ENCODE assay signal across 9 cellular contexts in genomic region chr15:60328852-60329443, GRCh38.
DNase-seq lines count a peak whose midpoint lies in the region; ATAC-seq, FAIRE-seq and TF ChIP-seq lines count a peak whose summit lies in the region.
"Had no signal": no experiment of that assay in that cellular context is flagged by ENCODE, and none has a peak within 500 bp of the region (broad histone marks: within the 10 kb centered on the region; RNA-seq: fewer than 3 reads in every experiment).

No MANE protein-coding gene starts in this region.

- no peaks in the 10 kb centered on the region for H3K9me3 Mint-ChIP-seq in activated CD8-positive, alpha-beta T cell treated with anti-CD3 and anti-CD28 coated beads, Interleukin-2, amount 10 ng/mL, durations not matched to agents 7 days and 5 days (ENCODE audit: insufficient read depth)

- POLR2A ChIA-PET in activated CD8-positive, alpha-beta T cell treated with anti-CD3 and anti-CD28 coated beads, Interleukin-2, amount 10 ng/mL, durations not matched to agents 7 days and 5 days (lab: Charles Lee) = interaction anchor here (0.6 to 0.8 kb wide), 2 partner anchors 113 to 595 kb away, joined by 3 read pairs; no protein-coding TSS in a partner anchor

- no peaks in the 10 kb centered on the region for H3K36me3 Mint-ChIP-seq in activated CD8-positive, alpha-beta T cell treated with anti-CD3 and anti-CD28 coated beads, Interleukin-2, amount 10 ng/mL, durations not matched to agents 7 days and 5 days (ENCODE audit: low read depth)

- no peaks in the 10 kb centered on the region for H3K4me1 ChIP-seq in kidney (ENCODE audit: control insufficient read depth in 1 of 2, insufficient read depth in 1 of 2, low read depth in 1 of 2, low read length in 2 of 2)

- no peak for FAIRE-seq in kidney (lab: Jason Lieb, UNC)

- TF ChIP-seq RAD21 in Ishikawa (IDR thresholded peaks at IDR 0.05; ENCODE audit: low read depth) = peak; percentile 52

- no peak overlapping the region for H3K27ac Mint-ChIP-seq in activated CD8-positive, alpha-beta T cell treated with anti-CD3 and anti-CD28 coated beads, Interleukin-2, amount 10 ng/mL, durations not matched to agents 7 days and 5 days

- H3K4me3 Mint-ChIP-seq in activated CD8-positive, alpha-beta T cell treated with anti-CD3 and anti-CD28 coated beads, Interleukin-2, amount 10 ng/mL, durations not matched to agents 7 days and 5 days = no peak overlapping the region

- no peak overlapping the region for H3K4me3 ChIP-seq in kidney (ENCODE audit: low read length in 2 of 2)

- no peak overlapping the region for H3K9ac ChIP-seq in kidney (ENCODE audit: low read length in 2 of 2)

- H3K27me3 Mint-ChIP-seq in activated CD8-positive, alpha-beta T cell treated with anti-CD3 and anti-CD28 coated beads, Interleukin-2, amount 10 ng/mL, durations not matched to agents 7 days and 5 days (ENCODE audit: low read depth) = peaks cover 49% of the 10 kb centered on the region

- CTCF ChIA-PET in activated CD8-positive, alpha-beta T cell treated with anti-CD3 and anti-CD28 coated beads, Interleukin-2, amount 10 ng/mL, durations not matched to agents 7 days and 5 days (lab: Charles Lee) = interaction anchor here (0.6 to 4.3 kb wide), 25 partner anchors 8 to 639 kb away, joined by 3 to 38 read pairs (median 3); no protein-coding TSS in a partner anchor

- DNase-seq in DMS 273 (lab: John Stamatoyannopoulos, UW; ENCODE audit: unreplicated experiment) = peak; percentile 48
- no peak for DNase-seq in DMS 273 treated with DMSO at 0.1 percent for 48 hours (lab: John Stamatoyannopoulos, UW)
- peak; percentile 57 for DNase-seq in activated CD8-positive, alpha-beta T cell treated with anti-CD3 and anti-CD28 coated beads, Interleukin-2, amount 10 ng/mL, durations not matched to agents 7 days and 5 days
- no peak for DNase-seq in kidney

- peak; percentile 39 for ATAC-seq in activated CD8-positive, alpha-beta T cell treated with anti-CD3 and anti-CD28 coated beads, Interleukin-2, amount 10 ng/mL, durations not matched to agents 7 days and 5 days
- ATAC-seq in GM18868 (IDR thresholded peaks at IDR 0.05; ENCODE audit: unreplicated experiment) = no peak
- ATAC-seq in GM18502 (IDR thresholded peaks at IDR 0.05; ENCODE audit: poor library complexity, unreplicated experiment) = no peak
- no peak for ATAC-seq in GM19397 (IDR thresholded peaks at IDR 0.05; ENCODE audit: unreplicated experiment)

- intact Hi-C loops in kidney (cut with DNase I) = no loop called here

- TF ChIP-seq EP300 in Ishikawa (IDR thresholded peaks at IDR 0.05; ENCODE audit: borderline replicate concordance) = no peak

- H3K4me1 Mint-ChIP-seq in activated CD8-positive, alpha-beta T cell treated with anti-CD3 and anti-CD28 coated beads, Interleukin-2, amount 10 ng/mL, durations not matched to agents 7 days and 5 days (ENCODE audit: low read depth) = no peaks in the 10 kb centered on the region

- no peak overlapping the region for H3K27ac ChIP-seq in kidney (ENCODE audit: low read depth in 2 of 2, low read length in 2 of 2)
- H3K27ac ChIP-seq: neutrophil had no signal

- H3K36me3 ChIP-seq in kidney (ENCODE audit: control insufficient read depth in 1 of 2, insufficient read depth in 2 of 2, low read length in 2 of 2) = no peaks in the 10 kb centered on the region
- H3K36me3 ChIP-seq: neutrophil had no signal

- no peaks in the 10 kb centered on the region for H3K9me3 ChIP-seq in kidney (ENCODE audit: control insufficient read depth in 1 of 2, low read length in 2 of 2)
- H3K9me3 ChIP-seq: neutrophil had no signal

- peak; percentile 42 for TF ChIP-seq CTCF in kidney (IDR thresholded peaks at IDR 0.05; ENCODE audit: borderline replicate concordance, extremely low read depth, insufficient read depth)

TF ChIP-seq in Ishikawa, 13 proteins besides CTCF, POLR2A, EP300 and RAD21:
- TF ChIP-seq REST (IDR thresholded peaks at IDR 0.05; ENCODE audit: low read depth) (no peak), ZBTB7A (IDR thresholded peaks at IDR 0.05; ENCODE audit: low read depth) (no peak), CREB1 (IDR thresholded peaks at IDR 0.05; ENCODE audit: low read depth) (no peak), YY1 (IDR thresholded peaks at IDR 0.05; ENCODE audit: low read depth) (no peak)
- TF ChIP-seq, protein P1, sequence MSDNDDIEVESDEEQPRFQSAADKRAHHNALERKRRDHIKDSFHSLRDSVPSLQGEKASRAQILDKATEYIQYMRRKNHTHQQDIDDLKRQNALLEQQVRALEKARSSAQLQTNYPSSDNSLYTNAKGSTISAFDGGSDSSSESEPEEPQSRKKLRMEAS (IDR thresholded peaks at IDR 0.05) = no peak
TF ChIP-seq in Ishikawa: peak in this region for 0.

Comparison
In these comparisons a context has a peak if more than half of its experiments do, and no peak if none do; other contexts are left out.
1. DNase-seq: peak in DMS 273 (single experiment) and activated CD8-positive, alpha-beta T cell treated with anti-CD3 and anti-CD28 coated beads, Interleukin-2, amount 10 ng/mL, durations not matched to agents 7 days and 5 days (single experiment); none in DMS 273 treated with DMSO at 0.1 percent for 48 hours (single experiment) and kidney (single experiment).